In the genomic region with DNA sequence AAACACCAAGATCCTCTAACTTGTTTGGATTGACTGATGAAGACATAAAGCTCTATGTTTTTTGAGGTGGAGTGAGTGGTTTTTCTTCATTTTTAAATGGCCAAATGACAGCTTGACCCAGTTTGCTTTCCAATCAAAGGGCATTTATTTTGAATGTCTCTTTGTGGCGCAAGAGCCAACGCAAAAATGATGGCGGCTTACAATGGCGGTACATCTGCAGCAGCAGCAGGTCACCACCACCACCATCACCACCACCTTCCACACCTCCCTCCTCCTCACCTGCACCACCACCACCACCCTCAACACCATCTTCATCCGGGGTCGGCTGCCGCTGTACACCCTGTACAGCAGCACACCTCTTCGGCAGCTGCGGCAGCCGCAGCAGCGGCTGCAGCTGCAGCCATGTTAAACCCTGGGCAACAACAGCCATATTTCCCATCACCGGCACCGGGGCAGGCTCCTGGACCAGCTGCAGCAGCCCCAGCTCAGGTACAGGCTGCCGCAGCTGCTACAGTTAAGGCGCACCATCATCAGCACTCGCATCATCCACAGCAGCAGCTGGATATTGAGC, we compare ENCODE assay signal across 1 cellular context.
A peak's percentile ranks its signal among the peaks of the same experiment; 100 is the strongest.
TF ChIP-seq lines count a peak whose summit lies in the region.

No MANE protein-coding gene starts in this region.

TF ChIP-seq in HepG2, 621 proteins besides CTCF, POLR2A, EP300 and RAD21:
- no peak for TF ChIP-seq TOE1 (CRISPR knock-in tag; IDR thresholded peaks at IDR 0.05)
- peak; percentile 52 for TF ChIP-seq AGO2 (optimal IDR thresholded peaks at IDR 0.05; ENCODE audit: low read depth, low read length)
- TF ChIP-seq, protein P1, sequence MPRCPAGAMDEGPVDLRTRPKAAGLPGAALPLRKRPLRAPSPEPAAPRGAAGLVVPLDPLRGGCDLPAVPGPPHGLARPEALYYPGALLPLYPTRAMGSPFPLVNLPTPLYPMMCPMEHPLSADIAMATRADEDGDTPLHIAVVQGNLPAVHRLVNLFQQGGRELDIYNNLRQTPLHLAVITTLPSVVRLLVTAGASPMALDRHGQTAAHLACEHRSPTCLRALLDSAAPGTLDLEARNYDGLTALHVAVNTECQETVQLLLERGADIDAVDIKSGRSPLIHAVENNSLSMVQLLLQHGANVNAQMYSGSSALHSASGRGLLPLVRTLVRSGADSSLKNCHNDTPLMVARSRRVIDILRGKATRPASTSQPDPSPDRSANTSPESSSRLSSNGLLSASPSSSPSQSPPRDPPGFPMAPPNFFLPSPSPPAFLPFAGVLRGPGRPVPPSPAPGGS (CRISPR knock-in tag; IDR thresholded peaks at IDR 0.05), result no peak
- TF ChIP-seq ZNF326 (CRISPR knock-in tag; IDR thresholded peaks at IDR 0.05; ENCODE audit: borderline replicate concordance), result no peak
- no peak for TF ChIP-seq ZNF777 (CRISPR knock-in tag; IDR thresholded peaks at IDR 0.05)
- TF ChIP-seq, protein P2, sequence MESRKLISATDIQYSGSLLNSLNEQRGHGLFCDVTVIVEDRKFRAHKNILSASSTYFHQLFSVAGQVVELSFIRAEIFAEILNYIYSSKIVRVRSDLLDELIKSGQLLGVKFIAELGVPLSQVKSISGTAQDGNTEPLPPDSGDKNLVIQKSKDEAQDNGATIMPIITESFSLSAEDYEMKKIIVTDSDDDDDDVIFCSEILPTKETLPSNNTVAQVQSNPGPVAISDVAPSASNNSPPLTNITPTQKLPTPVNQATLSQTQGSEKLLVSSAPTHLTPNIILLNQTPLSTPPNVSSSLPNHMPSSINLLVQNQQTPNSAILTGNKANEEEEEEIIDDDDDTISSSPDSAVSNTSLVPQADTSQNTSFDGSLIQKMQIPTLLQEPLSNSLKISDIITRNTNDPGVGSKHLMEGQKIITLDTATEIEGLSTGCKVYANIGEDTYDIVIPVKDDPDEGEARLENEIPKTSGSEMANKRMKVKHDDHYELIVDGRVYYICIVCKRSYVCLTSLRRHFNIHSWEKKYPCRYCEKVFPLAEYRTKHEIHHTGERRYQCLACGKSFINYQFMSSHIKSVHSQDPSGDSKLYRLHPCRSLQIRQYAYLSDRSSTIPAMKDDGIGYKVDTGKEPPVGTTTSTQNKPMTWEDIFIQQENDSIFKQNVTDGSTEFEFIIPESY (CRISPR knock-in tag; IDR thresholded peaks at IDR 0.05), result peak; percentile 43; the same call in 1 of the 2 replicates
- 0 out of 2 replicates have a peak, but pooled peaks have one; percentile 37 for TF ChIP-seq RBFOX2 (IDR thresholded peaks at IDR 0.05; ENCODE audit: low read depth, low read length)
